11 cellular contexts compared by ENCODE assay signal in the genomic region with DNA sequence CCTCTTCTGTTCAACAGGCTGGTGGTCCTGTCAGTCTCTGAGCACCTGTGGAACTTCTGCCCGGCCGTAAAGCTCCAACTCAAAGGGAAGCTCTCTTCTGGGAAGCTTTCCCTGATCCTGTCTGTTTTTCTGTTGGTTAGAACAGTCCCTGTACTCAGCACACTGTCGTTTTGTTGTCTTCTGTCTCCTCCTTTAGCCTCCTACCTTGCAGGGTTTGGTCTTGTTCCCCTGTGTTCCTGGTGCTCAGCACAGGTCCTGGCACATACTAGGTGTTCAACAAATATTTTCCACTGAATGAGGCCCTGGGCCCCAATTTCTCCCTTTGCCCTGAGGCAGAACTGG. TPM values are rescaled to one million over a fixed set of nuclear protein-coding genes. Genes with fewer than 3 reads are reported as not detected.
DNase-seq lines count a peak whose midpoint lies in the region; ATAC-seq, FAIRE-seq and TF ChIP-seq lines count a peak whose summit lies in the region.
"Had no signal": no experiment of that assay in that cellular context is flagged by ENCODE, and none has a peak within 500 bp of the region (broad histone marks: within the 10 kb centered on the region; RNA-seq: fewer than 3 reads in every experiment).

No MANE protein-coding gene starts in this region.

- WGBS in spleen, 5 donors: 34 to 53% (median 50%) methylated on average over 3 of the region's 3 CpGs

- dilution Hi-C loops in keratinocyte (cut with MboI; ENCODE audit: extremely low pct_ligation_motif_present, low sequenced_read_pairs): no loop called here

- H3K9me1 ChIP-seq in keratinocyte (ENCODE audit: control insufficient read depth, extremely low read depth, insufficient read depth, low read length): no peaks in the 10 kb centered on the region

- no peak for TF ChIP-seq POLR2A in spleen (IDR thresholded peaks at IDR 0.05)

- DNase-seq in T-helper 1 cell: no peak
- no peak for DNase-seq in activated naive CD8-positive, alpha-beta T cell treated with anti-CD3 and anti-CD28 coated beads for 36 hours
- DNase-seq in keratinocyte (ENCODE audit: low read depth, low spot score): no peak
- no peak for DNase-seq in spleen
- no peak for DNase-seq in NCI-H1105 (lab: John Stamatoyannopoulos, UW)
- DNase-seq: sigmoid colon had no signal

- ATAC-seq in GM21447 (IDR thresholded peaks at IDR 0.05; ENCODE audit: unreplicated experiment) (no peak), GM21360 (IDR thresholded peaks at IDR 0.05; ENCODE audit: unreplicated experiment) (no peak)

- peak overlapping the region; percentile 93 for H3K9ac ChIP-seq in keratinocyte (ENCODE audit: control insufficient read depth, extremely low read depth, insufficient read depth, low read length)
- H3K9ac ChIP-seq: KMS-11 had no signal

- H3K4me1 ChIP-seq in keratinocyte (ENCODE audit: control insufficient read depth, extremely low read depth, insufficient read depth, low read length): peaks cover 31% of the 10 kb centered on the region
- peaks cover 0 to 20% (median 17%) of the 10 kb centered on the region in 6 donors for H3K4me1 ChIP-seq in spleen

- H3K4me1 Mint-ChIP-seq in T-helper 1 cell treated with Interleukin-12 subunit alpha and Interleukin-12 subunit beta and Interleukin-4 antibody, amounts not matched to agents 30 μg/mL and 1 μg/mL, for 36 hours (ENCODE audit: low read depth): peaks cover 4% of the 10 kb centered on the region
- peaks cover 4% of the 10 kb centered on the region for H3K4me1 Mint-ChIP-seq in activated naive CD8-positive, alpha-beta T cell treated with anti-CD3 and anti-CD28 coated beads for 36 hours

- no peak for FAIRE-seq in keratinocyte (lab: Jason Lieb, UNC)

- H4K20me1 ChIP-seq in keratinocyte (ENCODE audit: control insufficient read depth, extremely low read depth, insufficient read depth, low read length): no peaks in the 10 kb centered on the region

- H3K27ac ChIP-seq in keratinocyte (ENCODE audit: control insufficient read depth, insufficient read depth, low read length) (peak overlapping the region; percentile 86), spleen (no peak overlapping the region)
- H3K27ac ChIP-seq: KMS-11, sigmoid colon, thoracic aorta had no signal

- no peak overlapping the region for H3K27ac Mint-ChIP-seq in T-helper 1 cell treated with Interleukin-12 subunit alpha and Interleukin-12 subunit beta and Interleukin-4 antibody, amounts not matched to agents 30 μg/mL and 1 μg/mL, for 36 hours
- no peak overlapping the region for H3K27ac Mint-ChIP-seq in activated naive CD8-positive, alpha-beta T cell treated with anti-CD3 and anti-CD28 coated beads for 36 hours

- H2AFZ ChIP-seq in keratinocyte (ENCODE audit: control insufficient read depth, low read length): peak overlapping the region; percentile 59

- H3K4me3 ChIP-seq in keratinocyte (ENCODE audit: control insufficient read depth in 2 of 3, extremely low read depth in 1 of 3, insufficient read depth in 2 of 3, low read depth in 1 of 3, low read length in 3 of 3) (peak overlapping the region; percentile 80 to 95 (median 87)), spleen (peak overlapping the region in 7 of 8 donors; percentile 46 to 83 (median 55))

- H3K27me3 Mint-ChIP-seq in T-helper 1 cell treated with Interleukin-12 subunit alpha and Interleukin-12 subunit beta and Interleukin-4 antibody, amounts not matched to agents 30 μg/mL and 1 μg/mL, for 36 hours (ENCODE audit: low read depth): peaks cover 66% of the 10 kb centered on the region
- peaks cover 36% of the 10 kb centered on the region for H3K27me3 Mint-ChIP-seq in activated naive CD8-positive, alpha-beta T cell treated with anti-CD3 and anti-CD28 coated beads for 36 hours

- H3K36me3 ChIP-seq in keratinocyte (ENCODE audit: control insufficient read depth in 2 of 2, extremely low read depth in 1 of 2, insufficient read depth in 2 of 2, low read length in 2 of 2) (peaks cover 0 to 7% of the 10 kb centered on the region in 2 experiments), spleen (no peaks in the 10 kb centered on the region)
- H3K36me3 ChIP-seq: sigmoid colon, thoracic aorta had no signal

- H3K79me2 ChIP-seq in keratinocyte (ENCODE audit: control insufficient read depth, insufficient read depth, low read length): peaks cover 40% of the 10 kb centered on the region

- no peaks in the 10 kb centered on the region for H3K36me3 Mint-ChIP-seq in T-helper 1 cell treated with Interleukin-12 subunit alpha and Interleukin-12 subunit beta and Interleukin-4 antibody, amounts not matched to agents 30 μg/mL and 1 μg/mL, for 36 hours (ENCODE audit: low read depth)
- H3K36me3 Mint-ChIP-seq in activated naive CD8-positive, alpha-beta T cell treated with anti-CD3 and anti-CD28 coated beads for 36 hours: peaks cover 3% of the 10 kb centered on the region

- H3K4me3 Mint-ChIP-seq in T-helper 1 cell treated with Interleukin-12 subunit alpha and Interleukin-12 subunit beta and Interleukin-4 antibody, amounts not matched to agents 30 μg/mL and 1 μg/mL, for 36 hours: peak overlapping the region; percentile 54
- peak overlapping the region; percentile 56 for H3K4me3 Mint-ChIP-seq in activated naive CD8-positive, alpha-beta T cell treated with anti-CD3 and anti-CD28 coated beads for 36 hours

- peak overlapping the region; percentile 98 for H3K4me2 ChIP-seq in keratinocyte (ENCODE audit: control insufficient read depth, extremely low read depth, insufficient read depth, low read depth, low read length)
- H3K4me2 ChIP-seq: KMS-11 had no signal

- no peaks in the 10 kb centered on the region for H3K9me3 Mint-ChIP-seq in T-helper 1 cell treated with Interleukin-12 subunit alpha and Interleukin-12 subunit beta and Interleukin-4 antibody, amounts not matched to agents 30 μg/mL and 1 μg/mL, for 36 hours
- H3K9me3 Mint-ChIP-seq in activated naive CD8-positive, alpha-beta T cell treated with anti-CD3 and anti-CD28 coated beads for 36 hours: peaks cover 1% of the 10 kb centered on the region

- intact Hi-C loops in spleen (cut with DNase I; ENCODE audit: low total_unique reads): no loop called here

- H3K27me3 ChIP-seq in keratinocyte (ENCODE audit: control insufficient read depth, extremely low read depth, insufficient read depth, low read length) (no peaks in the 10 kb centered on the region), spleen (replicated peaks in 1 of 7) (peaks cover 0 to 53% (median 25%) of the 10 kb centered on the region in 7 donors)

- no peak for TF ChIP-seq CTCF in keratinocyte (optimal IDR thresholded peaks at IDR 0.05 in 1 of 3, IDR thresholded peaks at IDR 0.05 in 1 of 3, conservative IDR thresholded peaks at IDR 0.05 in 1 of 3; ENCODE audit: extremely low read depth in 1 of 3, insufficient read depth in 2 of 3, low read length in 3 of 3)
- TF ChIP-seq CTCF in spleen (IDR thresholded peaks at IDR 0.05 in 8 of 11, conservative IDR thresholded peaks at IDR 0.05 in 3 of 11): no peak

- H3K9me3 ChIP-seq in keratinocyte (ENCODE audit: control insufficient read depth, low read depth, low read length): no peaks in the 10 kb centered on the region
- H3K9me3 ChIP-seq in spleen: peaks cover 0 to 14% (median 6%) of the 10 kb centered on the region in 8 donors
- H3K9me3 ChIP-seq: sigmoid colon had no signal

RNA-seq across cellular contexts. Expression of gene KDF1, which starts 0.3 kb away (rescaled TPM):
- under 1 TPM; 0.47 to 0.60 TPM for total RNA-seq in activated naive CD8-positive, alpha-beta T cell treated with anti-CD3 and anti-CD28 coated beads for 36 hours
- polyA plus RNA-seq in keratinocyte (13.8 to 21.3 TPM (median 16.1 TPM) in 3 replicates), spleen (1 to 10 TPM in 1 of 3 donors, under 1 TPM in 2; 0.67 to 1.1 (median 0.89) TPM)
- polyA plus RNA-seq in keratinocyte (2011; ENCODE audit: low read depth): 3.1 TPM
- polyA plus RNA-seq in keratinocyte (2011; cell fraction: cytosol; rRNA removed): 19.3 and 28.3 TPM in 2 replicates
- 16.9 and 24.1 TPM in 2 replicates for polyA plus RNA-seq in keratinocyte (2011; cell fraction: nucleus; rRNA removed)
- 16.6 and 21.5 TPM in 2 replicates for polyA plus RNA-seq in keratinocyte (2012; ENCODE audit: low replicate concordance)
- polyA minus RNA-seq in keratinocyte: 23.5 to 55.7 TPM (median 25.5 TPM) in 3 replicates
- 33.6 TPM for polyA minus RNA-seq in keratinocyte (2011; cell fraction: cytosol; rRNA and poly(A)+ RNA removed)
- 9.9 and 12.5 TPM in 2 replicates for polyA minus RNA-seq in keratinocyte (2011; cell fraction: nucleus; rRNA and poly(A)+ RNA removed)
- 1 to 10 TPM in 4 of 7 donors, under 1 TPM in 3; 0.44 to 2.1 (median 1.1) TPM for total RNA-seq in spleen
- total RNA-seq: sigmoid colon, thoracic aorta had no signal

RNA-seq across cellular contexts. Expression of gene TRNP1, which starts 32.9 kb away (rescaled TPM):
- under 1 TPM; 0.40 to 0.64 TPM for total RNA-seq in activated naive CD8-positive, alpha-beta T cell treated with anti-CD3 and anti-CD28 coated beads for 36 hours
- polyA plus RNA-seq in keratinocyte (130 to 166 TPM (median 164 TPM) in 3 replicates), spleen (1 to 10 TPM; 3.3 to 9.7 (median 6.1) TPM)
- 33.9 TPM for polyA plus RNA-seq in keratinocyte (2011; ENCODE audit: low read depth)
- 107 and 141 TPM in 2 replicates for polyA plus RNA-seq in keratinocyte (2011; cell fraction: cytosol; rRNA removed)
- polyA plus RNA-seq in keratinocyte (2011; cell fraction: nucleus; rRNA removed): 81.1 and 105 TPM in 2 replicates
- polyA plus RNA-seq in keratinocyte (2012; ENCODE audit: low replicate concordance): 81.0 and 94.3 TPM in 2 replicates
- polyA minus RNA-seq in keratinocyte: 40.7 to 76.9 TPM (median 51.1 TPM) in 3 replicates
- 121 TPM for polyA minus RNA-seq in keratinocyte (2011; cell fraction: cytosol; rRNA and poly(A)+ RNA removed)
- polyA minus RNA-seq in keratinocyte (2011; cell fraction: nucleus; rRNA and poly(A)+ RNA removed): 31.7 and 43.4 TPM in 2 replicates
- 10 to 100 TPM in 2 of 7 donors, 1 to 10 TPM in 5; 3.1 to 18.1 (median 6.8) TPM for total RNA-seq in spleen

RNA-seq across cellular contexts. Expression of gene NUDC, which starts 39.1 kb away (rescaled TPM):
- total RNA-seq in activated naive CD8-positive, alpha-beta T cell treated with anti-CD3 and anti-CD28 coated beads for 36 hours: 100 to 1,000 TPM; 146 to 147 TPM
- polyA plus RNA-seq in keratinocyte: 27.4 to 89.5 TPM (median 57.3 TPM) in 3 replicates
- polyA plus RNA-seq in keratinocyte (2011; ENCODE audit: low read depth): 73.4 TPM
- 49.6 and 68.7 TPM in 2 replicates for polyA plus RNA-seq in keratinocyte (2011; cell fraction: cytosol; rRNA removed)
- 64.9 and 70.7 TPM in 2 replicates for polyA plus RNA-seq in keratinocyte (2011; cell fraction: nucleus; rRNA removed)
- polyA plus RNA-seq in keratinocyte (2012; ENCODE audit: low replicate concordance): 64.7 and 132 TPM in 2 replicates
- polyA minus RNA-seq in keratinocyte: 12.6 to 29.6 TPM (median 22.0 TPM) in 3 replicates
- 52.2 TPM for polyA minus RNA-seq in keratinocyte (2011; cell fraction: cytosol; rRNA and poly(A)+ RNA removed)
- polyA minus RNA-seq in keratinocyte (2011; cell fraction: nucleus; rRNA and poly(A)+ RNA removed): 11.9 and 19.9 TPM in 2 replicates
- 10 to 100 TPM; 35.7 to 55.7 (median 49.3) TPM for total RNA-seq in spleen
- polyA plus RNA-seq in spleen: 10 to 100 TPM; 42.5 to 62.2 (median 48.8) TPM

RNA-seq across cellular contexts. Expression of gene NR0B2, which starts 46.8 kb away (rescaled TPM):
- not detected for total RNA-seq in activated naive CD8-positive, alpha-beta T cell treated with anti-CD3 and anti-CD28 coated beads for 36 hours
- not detected in 3 replicates for polyA plus RNA-seq in keratinocyte
- not detected for polyA plus RNA-seq in keratinocyte (2011; ENCODE audit: low read depth)
- not detected in 2 replicates for polyA plus RNA-seq in keratinocyte (2011; cell fraction: cytosol; rRNA removed)
- not detected in 2 replicates for polyA plus RNA-seq in keratinocyte (2011; cell fraction: nucleus; rRNA removed)
- polyA plus RNA-seq in keratinocyte (2012; ENCODE audit: low replicate concordance): not detected in 2 replicates
- not detected in 3 replicates for polyA minus RNA-seq in keratinocyte
- polyA minus RNA-seq in keratinocyte (2011; cell fraction: cytosol; rRNA and poly(A)+ RNA removed): not detected
- polyA minus RNA-seq in keratinocyte (2011; cell fraction: nucleus; rRNA and poly(A)+ RNA removed): not detected in 2 replicates
- total RNA-seq in spleen: 10 to 100 TPM in 3 of 7 donors, 1 to 10 TPM in 4; 2.6 to 27.1 (median 10.0) TPM
- polyA plus RNA-seq in spleen: 10 to 100 TPM in 1 of 3 donors, 1 to 10 TPM in 1, under 1 TPM in 1; 0.74 to 10.7 (median 5.6) TPM
- total RNA-seq: sigmoid colon, thoracic aorta had no signal

RNA-seq across cellular contexts. Expression of gene TENT5B, which starts 52.1 kb away (rescaled TPM):
- total RNA-seq in activated naive CD8-positive, alpha-beta T cell treated with anti-CD3 and anti-CD28 coated beads for 36 hours: not detected
- polyA plus RNA-seq in keratinocyte: 26.5 to 50.8 TPM (median 36.6 TPM) in 3 replicates
- 130 TPM for polyA plus RNA-seq in keratinocyte (2011; ENCODE audit: low read depth)
- 21.2 and 35.6 TPM in 2 replicates for polyA plus RNA-seq in keratinocyte (2011; cell fraction: cytosol; rRNA removed)
- polyA plus RNA-seq in keratinocyte (2011; cell fraction: nucleus; rRNA removed): 37.2 and 51.5 TPM in 2 replicates
- polyA plus RNA-seq in keratinocyte (2012; ENCODE audit: low replicate concordance): 37.8 and 126 TPM in 2 replicates
- 43.5 to 79.5 TPM (median 49.6 TPM) in 3 replicates for polyA minus RNA-seq in keratinocyte
- 95.7 TPM for polyA minus RNA-seq in keratinocyte (2011; cell fraction: cytosol; rRNA and poly(A)+ RNA removed)
- polyA minus RNA-seq in keratinocyte (2011; cell fraction: nucleus; rRNA and poly(A)+ RNA removed): 69.9 and 70.8 TPM in 2 replicates
- under 1 TPM in 6 of 7 donors, not detected in 1; 0.43 to 0.65 (median 0.47) TPM for total RNA-seq in spleen
- polyA plus RNA-seq in spleen: 1 to 10 TPM in 1 of 3 donors, under 1 TPM in 2; 0.41 to 1.0 (median 0.74) TPM
